ENCODE assay signal across 8 cellular contexts in the genomic region with DNA sequence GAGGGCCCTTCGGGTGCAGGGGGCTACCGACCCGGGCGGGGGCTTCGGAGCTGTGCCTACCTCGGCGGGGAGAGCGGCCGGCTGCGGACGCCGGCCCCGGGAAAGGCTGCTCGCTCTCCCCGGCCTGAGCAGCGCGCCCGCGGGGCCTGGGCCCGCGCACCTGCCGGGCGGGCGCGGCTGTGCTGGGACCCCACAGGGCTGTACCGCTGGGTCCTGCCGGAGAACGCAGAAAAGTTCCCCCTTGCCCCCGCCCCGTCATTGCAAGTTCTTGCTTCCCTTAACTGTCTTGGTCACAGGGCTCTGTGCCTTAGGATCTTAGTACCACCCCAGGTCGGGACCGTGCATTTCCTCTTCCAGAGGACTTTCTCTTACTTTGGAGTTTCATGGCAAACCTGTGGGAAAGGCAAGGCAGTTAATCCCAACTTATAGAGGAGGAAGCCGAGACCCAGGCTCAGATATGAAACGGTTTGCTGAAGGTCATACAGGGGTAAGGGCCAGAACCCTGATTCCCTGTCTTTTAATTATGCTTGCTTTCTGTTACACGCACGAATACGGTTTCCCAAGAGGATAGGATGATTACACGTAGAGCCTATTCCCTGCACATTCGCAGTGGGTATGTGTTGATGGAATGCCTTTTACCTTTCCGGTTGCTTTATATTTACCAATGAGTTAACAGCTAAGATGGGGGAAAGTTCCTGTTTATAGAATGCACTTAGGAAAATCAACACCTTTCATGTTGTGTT. TPM values are rescaled to one million over a fixed set of nuclear protein-coding genes. Genes with fewer than 3 reads are reported as not detected.
DNase-seq lines count a peak whose midpoint lies in the region; ATAC-seq, FAIRE-seq and TF ChIP-seq lines count a peak whose summit lies in the region.

No MANE protein-coding gene starts in this region.

- intact Hi-C loops in transverse colon (cut with DNase I; ENCODE audit: low total_unique reads), result no loop called here

- ATAC-seq in HG03342 (IDR thresholded peaks at IDR 0.05; ENCODE audit: unreplicated experiment), result peak; percentile 32

- no peak for TF ChIP-seq EP300 in transverse colon (IDR thresholded peaks at IDR 0.05; ENCODE audit: low read depth)

- H3K9ac ChIP-seq in BLaER1 treated with 17β-estradiol and CSF1 and Interleukin-3, amounts not matched to agents 10 nM and 100 nM, result peak overlapping the region; percentile 86 to 99 (median 95)

- peak overlapping the region; percentile 83 to 98 (median 92) for H3K4me2 ChIP-seq in BLaER1 treated with 17β-estradiol and CSF1 and Interleukin-3, amounts not matched to agents 10 nM and 100 nM

- TF ChIP-seq CTCF in transverse colon (IDR thresholded peaks at IDR 0.05), result peak in 1 of 5 experiments; percentile 25

- no peaks in the 10 kb centered on the region for H3K9me3 ChIP-seq in BLaER1 treated with 17β-estradiol and CSF1 and Interleukin-3, amounts not matched to agents 10 nM and 100 nM (replicated peaks in 1 of 11)
- no peaks in the 10 kb centered on the region for H3K9me3 ChIP-seq in transverse colon

- WGBS in transverse colon (ENCODE audit: low coverage in 1 of 2), 2 donors, result 1 to 10% methylated on average over 4 to 15 of the region's 40 CpGs

- no peak for TF ChIP-seq POLR2A in transverse colon (IDR thresholded peaks at IDR 0.05)

- peaks cover 4 to 24% (median 12%) of the 10 kb centered on the region in 11 experiments; a peak in 14 of 22 replicates for H3K36me3 ChIP-seq in BLaER1 treated with 17β-estradiol and CSF1 and Interleukin-3, amounts not matched to agents 10 nM and 100 nM
- H3K36me3 ChIP-seq in transverse colon, result no peaks in the 10 kb centered on the region

- H4K20me1 ChIP-seq in BLaER1 treated with 17β-estradiol and CSF1 and Interleukin-3, amounts not matched to agents 10 nM and 100 nM, result peaks cover 0 to 39% (median 8%) of the 10 kb centered on the region in 11 experiments; a peak in 8 of 22 replicates

- DNase-seq in GM19239 (ENCODE audit: insufficient read length, low spot score) (no peak), T-helper 22 cell (ENCODE audit: low read depth) (peak; percentile 9), epithelial cell of prostate (ENCODE audit: low read depth, low spot score) (no peak), mucosa of gallbladder (ENCODE audit: low spot score) (peak; percentile 16), transverse colon (peak; percentile 41), COR-L47 (lab: John Stamatoyannopoulos, UW) (no peak)

- peak; percentile 82 for FAIRE-seq in GM19239 (lab: Jason Lieb, UNC)

- H3K27me3 ChIP-seq in BLaER1 treated with 17β-estradiol and CSF1 and Interleukin-3, amounts not matched to agents 10 nM and 100 nM, result 0 out of 22 replicates have a peak, but pooled peaks cover 0 to 6% (median 0%) of the 10 kb centered on the region in 11 experiments
- no peaks in the 10 kb centered on the region for H3K27me3 ChIP-seq in transverse colon

- H3K4me3 ChIP-seq in BLaER1 treated with 17β-estradiol and CSF1 and Interleukin-3, amounts not matched to agents 10 nM and 100 nM, result peak overlapping the region; percentile 81 to 100 (median 97)
- H3K4me3 ChIP-seq in transverse colon, result peak overlapping the region; percentile 84 to 99 (median 91)

- in situ Hi-C loops in transverse colon (cut with MboI; ENCODE audit: low pct_ligation_motif_present in 1 of 4, low pct_unique_long_range_greater_than_20kb in 1 of 4, low sequenced_read_pairs in 3 of 4), result no loop called here

- H3K4me1 ChIP-seq in BLaER1 treated with 17β-estradiol and CSF1 and Interleukin-3, amounts not matched to agents 10 nM and 100 nM, result peaks cover 16 to 49% (median 35%) of the 10 kb centered on the region in 10 experiments
- peaks cover 12 to 57% (median 34%) of the 10 kb centered on the region in 4 donors for H3K4me1 ChIP-seq in transverse colon

- H3K27ac ChIP-seq in BLaER1 treated with 17β-estradiol and CSF1 and Interleukin-3, amounts not matched to agents 10 nM and 100 nM, result peak overlapping the region; percentile 84 to 95 (median 93)
- H3K27ac ChIP-seq in epithelial cell of prostate (peak overlapping the region; percentile 16), transverse colon (peak overlapping the region; percentile 97 to 99 (median 98))

RNA-seq across cellular contexts. Expression of gene PCGF5, which starts 0.7 kb away (rescaled TPM):
- total RNA-seq in mucosa of gallbladder (45.0 TPM), transverse colon (10 to 100 TPM; 26.3 to 94.1 (median 57.0) TPM)

Comparison
In these comparisons a context has a peak if more than half of its experiments do, and no peak if none do; other contexts are left out.
1. H3K27ac ChIP-seq: peak in every context shown above with its lines; median percentile 98 in transverse colon; 93 in BLaER1 treated with 17β-estradiol and CSF1 and Interleukin-3, amounts not matched to agents 10 nM and 100 nM; 16 in epithelial cell of prostate.
2. DNase-seq: peak in T-helper 22 cell (single experiment), mucosa of gallbladder (single experiment) and transverse colon (single experiment); none in GM19239 (single experiment), epithelial cell of prostate (single experiment) and COR-L47 (single experiment).